In genomic region chr2:73979021-73979420, GRCh38 we compare ENCODE assay signal across 8 cellular contexts. TPM values are rescaled to one million over a fixed set of nuclear protein-coding genes. Genes with fewer than 3 reads are reported as not detected.
A peak's percentile ranks its signal among the peaks of the same experiment; 100 is the strongest.
DNase-seq lines count a peak whose midpoint lies in the region; ATAC-seq and TF ChIP-seq lines count a peak whose summit lies in the region.

No MANE protein-coding gene starts in this region.

- WGBS in trophoblast cell (ENCODE audit: extremely low coverage, insufficient coverage, insufficient read length), result no CpG with 5 or more reads among the region's 5 CpGs

- no peak overlapping the region for H2BK5ac ChIP-seq in trophoblast cell (ENCODE audit: low read depth, low read length, poor library complexity)

- peaks cover 6% of the 10 kb centered on the region for H3K79me1 ChIP-seq in trophoblast cell (ENCODE audit: low read length)

- POLR2A ChIA-PET in activated CD4-positive, alpha-beta memory T cell treated with anti-CD3 and anti-CD28 coated beads for 36 hours (lab: Charles Lee), result interaction anchor here (0.6 to 2.2 kb wide), 3 partner anchors 8 to 155 kb away, joined by 3 to 7 read pairs (median 3); no protein-coding TSS in a partner anchor

- peak overlapping the region; percentile 78 for H3K27ac Mint-ChIP-seq in activated CD4-positive, alpha-beta memory T cell treated with anti-CD3 and anti-CD28 coated beads for 36 hours
- peak overlapping the region; percentile 26 to 49 for H3K27ac Mint-ChIP-seq in effector memory CD8-positive, alpha-beta T cell
- H3K27ac Mint-ChIP-seq in type B pancreatic cell, result peak overlapping the region; percentile 57

- no peak overlapping the region for H4K8ac ChIP-seq in trophoblast cell (ENCODE audit: low read depth, low read length)

- no peak overlapping the region for H3K23ac ChIP-seq in trophoblast cell (ENCODE audit: low read length)

- peak; percentile 59 for DNase-seq in activated gamma-delta T cell treated with Interleukin-2 at 50 U/mL for 16 hours
- DNase-seq in activated gamma-delta T cell (lab: John Stamatoyannopoulos, UW), result no peak
- peak; percentile 85 for DNase-seq in activated CD4-positive, alpha-beta memory T cell treated with anti-CD3 and anti-CD28 coated beads for 36 hours
- DNase-seq in effector memory CD8-positive, alpha-beta T cell, result peak in 1 of 3 experiments; percentile 16
- DNase-seq in type B pancreatic cell (ENCODE audit: extremely low spot score, unreplicated experiment), result no peak
- no peak for DNase-seq in trophoblast cell
- no peak for DNase-seq in D341Med (ENCODE audit: low spot score)

- no peak overlapping the region for H3K14ac ChIP-seq in trophoblast cell (ENCODE audit: low read length)

- H3K4ac ChIP-seq in trophoblast cell (ENCODE audit: low read depth, low read length), result no peak overlapping the region

- H2AK5ac ChIP-seq in trophoblast cell (ENCODE audit: low read length), result no peak overlapping the region

- ATAC-seq in effector memory CD8-positive, alpha-beta T cell (replicated peaks), result peak; percentile 92
- ATAC-seq in GM21515 (IDR thresholded peaks at IDR 0.05; ENCODE audit: unreplicated experiment), result no peak

- no peak overlapping the region for H3K18ac ChIP-seq in trophoblast cell (ENCODE audit: low read length)

- no peak overlapping the region for H3K9ac ChIP-seq in trophoblast cell (ENCODE audit: low read length)

- no peak overlapping the region for H3K27ac ChIP-seq in trophoblast cell (ENCODE audit: low read depth, low read length)

- no peak overlapping the region for H2BK120ac ChIP-seq in trophoblast cell (ENCODE audit: insufficient read depth, low read length, poor library complexity)

- CTCF ChIA-PET in activated CD4-positive, alpha-beta memory T cell treated with anti-CD3 and anti-CD28 coated beads for 36 hours (lab: Charles Lee), result interaction anchor here (1.3 to 1.8 kb wide), 4 partner anchors 9 to 72 kb away, joined by 3 to 5 read pairs (median 4); no protein-coding TSS in a partner anchor

- peaks cover 2% of the 10 kb centered on the region for H3K79me2 ChIP-seq in trophoblast cell (ENCODE audit: control insufficient read depth, insufficient read depth, low read length, poor library complexity)

- H4K91ac ChIP-seq in trophoblast cell (ENCODE audit: low read depth, low read length), result no peak overlapping the region

- intact Hi-C loops in activated CD4-positive, alpha-beta memory T cell treated with anti-CD3 and anti-CD28 coated beads for 36 hours (cut with micrococcal nuclease), result loop anchor here (1.0 to 5.0 kb wide), 5 partner anchors 16 to 242 kb away; partner anchors contain the start of genes MTHFD2 and TPRKB

- H3K9me3 Mint-ChIP-seq in activated CD4-positive, alpha-beta memory T cell treated with anti-CD3 and anti-CD28 coated beads for 36 hours, result no peaks in the 10 kb centered on the region
- no peaks in the 10 kb centered on the region for H3K9me3 Mint-ChIP-seq in effector memory CD8-positive, alpha-beta T cell
- H3K9me3 Mint-ChIP-seq in type B pancreatic cell, result no peaks in the 10 kb centered on the region

- no peaks in the 10 kb centered on the region for H3K36me3 ChIP-seq in trophoblast cell (ENCODE audit: control insufficient read depth in 1 of 2, insufficient read depth in 2 of 2, low read length in 2 of 2)

- H3K4me3 ChIP-seq in trophoblast cell (ENCODE audit: low read depth, low read length), result no peak overlapping the region

- no peaks in the 10 kb centered on the region for H3K27me3 Mint-ChIP-seq in activated CD4-positive, alpha-beta memory T cell treated with anti-CD3 and anti-CD28 coated beads for 36 hours
- peaks cover 0 to 12% of the 10 kb centered on the region in 2 donors for H3K27me3 Mint-ChIP-seq in effector memory CD8-positive, alpha-beta T cell
- H3K27me3 Mint-ChIP-seq in type B pancreatic cell, result peaks cover 59% of the 10 kb centered on the region

- H2BK12ac ChIP-seq in trophoblast cell (ENCODE audit: low read length), result no peak overlapping the region

- peaks cover 62% of the 10 kb centered on the region for H3K4me1 Mint-ChIP-seq in activated CD4-positive, alpha-beta memory T cell treated with anti-CD3 and anti-CD28 coated beads for 36 hours (ENCODE audit: low read depth)
- H3K4me1 Mint-ChIP-seq in effector memory CD8-positive, alpha-beta T cell (ENCODE audit: low read depth in 2 of 2), result peaks cover 27 to 34% of the 10 kb centered on the region in 2 donors
- peaks cover 45% of the 10 kb centered on the region for H3K4me1 Mint-ChIP-seq in type B pancreatic cell (ENCODE audit: unreplicated experiment)

- peaks cover 22 to 31% of the 10 kb centered on the region in 2 experiments for H3K4me1 ChIP-seq in trophoblast cell (ENCODE audit: control insufficient read depth in 1 of 2, insufficient read depth in 2 of 2, low read length in 2 of 2)

- no peak for TF ChIP-seq CTCF in type B pancreatic cell (conservative IDR thresholded peaks at IDR 0.05)

- no peaks in the 10 kb centered on the region for H3K36me3 Mint-ChIP-seq in activated CD4-positive, alpha-beta memory T cell treated with anti-CD3 and anti-CD28 coated beads for 36 hours
- peaks cover 6% of the 10 kb centered on the region for H3K36me3 Mint-ChIP-seq in effector memory CD8-positive, alpha-beta T cell (ENCODE audit: insufficient read depth)
- peaks cover 5% of the 10 kb centered on the region for H3K36me3 Mint-ChIP-seq in type B pancreatic cell

- H3K9me3 ChIP-seq in trophoblast cell (ENCODE audit: insufficient read depth, low read depth, low read length), result no peaks in the 10 kb centered on the region

- H3K27me3 ChIP-seq in trophoblast cell (ENCODE audit: insufficient read depth, low read length), result no peaks in the 10 kb centered on the region

- H3K4me3 Mint-ChIP-seq in activated CD4-positive, alpha-beta memory T cell treated with anti-CD3 and anti-CD28 coated beads for 36 hours, result peak overlapping the region; percentile 53
- peak overlapping the region; percentile 6 to 29 for H3K4me3 Mint-ChIP-seq in effector memory CD8-positive, alpha-beta T cell
- peak overlapping the region; percentile 86 for H3K4me3 Mint-ChIP-seq in type B pancreatic cell

- no peak overlapping the region for H3K4me2 ChIP-seq in trophoblast cell (ENCODE audit: low read length)

- H4K12ac ChIP-seq in trophoblast cell (ENCODE audit: low read depth, low read length), result no peak overlapping the region

- H2AFZ ChIP-seq in trophoblast cell (ENCODE audit: insufficient read depth, low read length, poor library complexity), result no peak overlapping the region

RNA-seq across cellular contexts. Expression of gene TET3, which starts 5.7 kb away (rescaled TPM):
- 10 to 100 TPM; 10.5 to 11.8 TPM for total RNA-seq in activated CD4-positive, alpha-beta memory T cell treated with anti-CD3 and anti-CD28 coated beads for 36 hours
- total RNA-seq in type B pancreatic cell (ENCODE audit: low replicate concordance), result 34.6 and 71.5 TPM in 2 replicates
- polyA plus RNA-seq in trophoblast cell (2013), result 11.2 and 11.7 TPM in 2 replicates

RNA-seq across cellular contexts. Expression of gene DGUOK, which starts 52.3 kb away (rescaled TPM):
- total RNA-seq in activated CD4-positive, alpha-beta memory T cell treated with anti-CD3 and anti-CD28 coated beads for 36 hours, result 100 to 1,000 TPM; 101 to 102 TPM
- total RNA-seq in type B pancreatic cell (ENCODE audit: low replicate concordance), result 59.3 and 73.4 TPM in 2 replicates
- 94.1 and 96.1 TPM in 2 replicates for polyA plus RNA-seq in trophoblast cell (2013)

Comparison
In these comparisons a context has a peak if more than half of its experiments do, and no peak if none do; other contexts are left out.
1. DNase-seq: peak in activated gamma-delta T cell treated with Interleukin-2 at 50 U/mL for 16 hours (single experiment) and activated CD4-positive, alpha-beta memory T cell treated with anti-CD3 and anti-CD28 coated beads for 36 hours (single experiment); none in activated gamma-delta T cell (single experiment), type B pancreatic cell (single experiment), trophoblast cell (0 of 2) and D341Med (single experiment).
2. H3K4me3 Mint-ChIP-seq: peak in every context shown above with its lines; median percentile 86 in type B pancreatic cell; 53 in activated CD4-positive, alpha-beta memory T cell treated with anti-CD3 and anti-CD28 coated beads for 36 hours; 18 in effector memory CD8-positive, alpha-beta T cell.
3. Peak in every context shown above with its lines, with median percentiles within 50 percentile points of each other: H3K27ac Mint-ChIP-seq.